Comparison of ENCODE assay signal across 15 cellular contexts in genomic region chr2:181850914-181851560, GRCh38. TPM values are rescaled to one million over a fixed set of nuclear protein-coding genes. Genes with fewer than 3 reads are reported as not detected.
DNase-seq lines count a peak whose midpoint lies in the region; ATAC-seq and TF ChIP-seq lines count a peak whose summit lies in the region.
"Had no signal": no experiment of that assay in that cellular context is flagged by ENCODE, and none has a peak within 500 bp of the region (broad histone marks: within the 10 kb centered on the region; RNA-seq: fewer than 3 reads in every experiment).

No MANE protein-coding gene starts in this region.

- DNase-seq in NB4 (ENCODE audit: low read depth) (peak; percentile 23), omental fat pad (ENCODE audit: low spot score) (no peak), NCI-H1092 (lab: John Stamatoyannopoulos, UW) (no peak)
- no peak for DNase-seq in naive thymus-derived CD4-positive, alpha-beta T cell
- DNase-seq in activated CD8-positive, alpha-beta memory T cell treated with anti-CD3 and anti-CD28 coated beads for 24 hours, result no peak
- DNase-seq: activated CD4-positive, alpha-beta T cell treated with anti-CD3 and anti-CD28 coated beads, Interleukin-2, amount 10 ng/mL, durations not matched to agents 24 days and 14 days; CD8-positive, alpha-beta T cell; GDM1; heart left ventricle; NCI-H2107; testis had no signal

- intact Hi-C loops in naive thymus-derived CD4-positive, alpha-beta T cell (cut with micrococcal nuclease), result no loop called here

- no peaks in the 10 kb centered on the region for H3K36me3 Mint-ChIP-seq in naive thymus-derived CD4-positive, alpha-beta T cell
- H3K36me3 Mint-ChIP-seq in stimulated activated memory B cell treated with anti-CD40 and anti-IgM and Interleukin-4, amounts not matched to agents 10 μg/mL and 1 μg/mL and 100 μg/mL, for 72 hours, result no peaks in the 10 kb centered on the region
- H3K36me3 Mint-ChIP-seq: CD8-positive, alpha-beta T cell had no signal

- POLR2A ChIA-PET in naive thymus-derived CD4-positive, alpha-beta T cell (lab: Charles Lee), result interaction anchor here (0.5 kb wide), 1 partner anchor 341 kb away, joined by 4 read pairs; no protein-coding TSS in a partner anchor

- peak; percentile 63 for ATAC-seq in GM18861 (IDR thresholded peaks at IDR 0.05; ENCODE audit: unreplicated experiment)
- peak; percentile 57 for ATAC-seq in HG02798 (IDR thresholded peaks at IDR 0.05; ENCODE audit: poor library complexity, unreplicated experiment)
- peak; percentile 37 for ATAC-seq in naive thymus-derived CD4-positive, alpha-beta T cell
- ATAC-seq in omental fat pad (ENCODE audit: low FRiP score), result no peak
- no peak for ATAC-seq in stimulated activated memory B cell treated with anti-CD40 and anti-IgM and Interleukin-4, amounts not matched to agents 10 μg/mL and 1 μg/mL and 100 μg/mL, for 72 hours
- ATAC-seq: CD8-positive, alpha-beta T cell; heart left ventricle; left lobe of liver had no signal

- CTCF ChIA-PET in naive thymus-derived CD4-positive, alpha-beta T cell (lab: Charles Lee), result no interaction called here

- peaks cover 0 to 33% (median 6%) of the 10 kb centered on the region in 5 donors for H3K27me3 Mint-ChIP-seq in naive thymus-derived CD4-positive, alpha-beta T cell
- H3K27me3 Mint-ChIP-seq in stimulated activated memory B cell treated with anti-CD40 and anti-IgM and Interleukin-4, amounts not matched to agents 10 μg/mL and 1 μg/mL and 100 μg/mL, for 72 hours, result no peaks in the 10 kb centered on the region

- H3K4me1 Mint-ChIP-seq in naive thymus-derived CD4-positive, alpha-beta T cell, result peaks cover 0 to 6% (median 0%) of the 10 kb centered on the region in 7 donors
- peaks cover 10% of the 10 kb centered on the region for H3K4me1 Mint-ChIP-seq in stimulated activated memory B cell treated with anti-CD40 and anti-IgM and Interleukin-4, amounts not matched to agents 10 μg/mL and 1 μg/mL and 100 μg/mL, for 72 hours

- H3K27me3 ChIP-seq in naive thymus-derived CD4-positive, alpha-beta T cell (ENCODE audit: control insufficient read depth in 2 of 2, insufficient read depth in 2 of 2, low read length in 2 of 2), result no peaks in the 10 kb centered on the region
- H3K27me3 ChIP-seq: heart left ventricle, testis had no signal

- no peak overlapping the region for H3K4me3 ChIP-seq in NB4 (ENCODE audit: low read depth, low read length)
- H3K4me3 ChIP-seq in naive thymus-derived CD4-positive, alpha-beta T cell (ENCODE audit: low read length), result no peak overlapping the region
- H3K4me3 ChIP-seq: heart left ventricle, testis had no signal

- no peak for TF ChIP-seq CTCF in NB4 (IDR thresholded peaks at IDR 0.05; ENCODE audit: low read depth, low read length)
- TF ChIP-seq CTCF in omental fat pad (IDR thresholded peaks at IDR 0.05), result no peak

- H3K4me1 ChIP-seq in naive thymus-derived CD4-positive, alpha-beta T cell (ENCODE audit: control insufficient read depth in 2 of 2, insufficient read depth in 2 of 2, low read length in 2 of 2), result no peaks in the 10 kb centered on the region

- no peak overlapping the region for H3K27ac Mint-ChIP-seq in naive thymus-derived CD4-positive, alpha-beta T cell
- no peak overlapping the region for H3K27ac Mint-ChIP-seq in stimulated activated memory B cell treated with anti-CD40 and anti-IgM and Interleukin-4, amounts not matched to agents 10 μg/mL and 1 μg/mL and 100 μg/mL, for 72 hours
- H3K27ac Mint-ChIP-seq: activated CD4-positive, alpha-beta T cell treated with anti-CD3 and anti-CD28 coated beads, Interleukin-2, amount 10 ng/mL, durations not matched to agents 24 days and 14 days; CD8-positive, alpha-beta T cell had no signal

- H3K4me3 Mint-ChIP-seq in naive thymus-derived CD4-positive, alpha-beta T cell, result no peak overlapping the region
- no peak overlapping the region for H3K4me3 Mint-ChIP-seq in stimulated activated memory B cell treated with anti-CD40 and anti-IgM and Interleukin-4, amounts not matched to agents 10 μg/mL and 1 μg/mL and 100 μg/mL, for 72 hours
- H3K4me3 Mint-ChIP-seq: activated CD4-positive, alpha-beta T cell treated with anti-CD3 and anti-CD28 coated beads, Interleukin-2, amount 10 ng/mL, durations not matched to agents 24 days and 14 days; CD8-positive, alpha-beta T cell had no signal

- TF ChIP-seq POLR2A in NB4 (IDR thresholded peaks at IDR 0.05; ENCODE audit: extremely low read depth, insufficient read length), result no peak

- H3K9me3 Mint-ChIP-seq in naive thymus-derived CD4-positive, alpha-beta T cell, result no peaks in the 10 kb centered on the region
- no peaks in the 10 kb centered on the region for H3K9me3 Mint-ChIP-seq in stimulated activated memory B cell treated with anti-CD40 and anti-IgM and Interleukin-4, amounts not matched to agents 10 μg/mL and 1 μg/mL and 100 μg/mL, for 72 hours
- H3K9me3 Mint-ChIP-seq: activated CD4-positive, alpha-beta T cell treated with anti-CD3 and anti-CD28 coated beads, Interleukin-2, amount 10 ng/mL, durations not matched to agents 24 days and 14 days; CD8-positive, alpha-beta T cell had no signal

- no peaks in the 10 kb centered on the region for H3K36me3 ChIP-seq in naive thymus-derived CD4-positive, alpha-beta T cell (ENCODE audit: control insufficient read depth in 2 of 3, insufficient read depth in 3 of 3, low read length in 3 of 3)
- H3K36me3 ChIP-seq: heart left ventricle had no signal

- H3K9me3 ChIP-seq in naive thymus-derived CD4-positive, alpha-beta T cell (ENCODE audit: control insufficient read depth in 2 of 3, low read length in 3 of 3), result no peaks in the 10 kb centered on the region
- H3K9me3 ChIP-seq: heart left ventricle, testis had no signal

- H3K27ac ChIP-seq in naive thymus-derived CD4-positive, alpha-beta T cell (ENCODE audit: low read depth, low read length), result no peak overlapping the region
- H3K27ac ChIP-seq: testis had no signal

RNA-seq across cellular contexts. Expression of gene ITPRID2, which starts 40.5 kb away (rescaled TPM):
- 10 to 100 TPM; 42.3 to 90.9 (median 53.1) TPM for total RNA-seq in naive thymus-derived CD4-positive, alpha-beta T cell
- polyA plus RNA-seq in naive thymus-derived CD4-positive, alpha-beta T cell, result 1 to 10 TPM; 3.9 to 6.8 TPM
- total RNA-seq in omental fat pad, result 10 to 100 TPM; 54.7 to 94.6 (median 70.6) TPM

Comparison
In these comparisons a context has a peak if more than half of its experiments do, and no peak if none do; other contexts are left out.
1. ATAC-seq: peak in GM18861 (single experiment), HG02798 (single experiment) and naive thymus-derived CD4-positive, alpha-beta T cell (single experiment); none in omental fat pad (single experiment) and stimulated activated memory B cell treated with anti-CD40 and anti-IgM and Interleukin-4, amounts not matched to agents 10 μg/mL and 1 μg/mL and 100 μg/mL, for 72 hours (single experiment).